18 cellular contexts compared by ENCODE assay signal in the genomic region with DNA sequence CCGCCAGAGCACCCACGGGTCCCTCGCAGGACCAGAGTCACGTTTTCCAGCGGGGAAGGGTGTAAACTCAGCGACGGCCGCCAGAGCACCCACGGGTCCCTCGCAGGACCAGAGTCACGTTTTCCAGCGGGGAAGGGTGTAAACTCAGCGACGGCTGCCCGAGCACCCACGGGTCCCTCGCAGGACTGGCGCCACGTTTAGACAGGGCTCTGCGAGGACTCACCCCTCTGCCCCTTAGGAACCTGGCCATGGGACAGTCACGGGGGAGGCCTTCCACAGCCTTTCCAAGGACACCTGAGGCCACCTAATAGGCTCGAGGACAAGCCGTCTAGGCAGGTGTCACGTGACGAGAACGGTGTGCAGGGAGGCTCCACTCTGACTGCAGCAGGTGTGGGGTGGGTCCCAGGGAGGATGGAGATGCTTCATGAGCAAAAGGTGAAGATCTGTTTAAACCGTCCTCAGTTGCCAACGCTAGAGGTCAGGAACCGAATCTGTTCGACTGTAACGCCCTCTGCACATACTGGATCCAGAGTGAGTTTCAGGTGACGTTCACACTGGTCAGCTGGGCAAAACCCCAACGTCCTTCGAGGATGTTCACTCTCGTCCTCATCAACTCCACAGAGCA.
"Had no signal": no experiment of that assay in that cellular context is flagged by ENCODE, and none has a peak within 500 bp of the region (broad histone marks: within the 10 kb centered on the region; RNA-seq: fewer than 3 reads in every experiment).

No MANE protein-coding gene starts in this region.

- H3K27me3 ChIP-seq: dorsolateral prefrontal cortex, esophagus squamous epithelium, gastrocnemius medialis, right lobe of liver, testis, vagina had no signal

- H3K4me3 ChIP-seq: dorsolateral prefrontal cortex, esophagus squamous epithelium, gastrocnemius medialis, right lobe of liver, smooth muscle cell, testis, vagina had no signal

- ATAC-seq: activated CD4-positive, CD25-positive, alpha-beta regulatory T cell treated with anti-CD3 and anti-CD28 coated beads, Interleukin-2, amount 50 U/mL, for 24 hours; activated naive CD4-positive, alpha-beta T cell treated with anti-CD3 and anti-CD28 coated beads, Interleukin-2, amount 50 U/mL, for 72 hours; gastrocnemius medialis; stimulated activated naive B cell treated with anti-CD40 and anti-IgM and Interleukin-4, amounts not matched to agents 10 μg/mL and 1 μg/mL and 100 μg/mL, for 72 hours had no signal

- H3K27ac ChIP-seq: dorsolateral prefrontal cortex, esophagus squamous epithelium, gastrocnemius medialis, right lobe of liver, testis, vagina, VCaP had no signal

- DNase-seq: activated CD4-positive, alpha-beta T cell treated with anti-CD3 and anti-CD28 coated beads, Interleukin-2, amount 50 U/mL, for 1 hour; aorta; central memory CD4-positive, alpha-beta T cell; dorsolateral prefrontal cortex; esophagus squamous epithelium; gastrocnemius medialis; hippocampal formation; nucleus accumbens; stimulated activated CD4-positive, alpha-beta T cell treated with anti-CD3 and anti-CD28 coated beads, Interleukin-2, amount 100 ng/mL, for 48 hours; stimulated activated CD8-positive, alpha-beta memory T cell treated with anti-CD3 and anti-CD28 coated beads, Interleukin-4, amount 100 ng/mL, for 48 hours; stimulated activated naive B cell treated with anti-CD40 and anti-IgM and Interleukin-4, amounts not matched to agents 10 μg/mL and 1 μg/mL and 100 μg/mL, for 72 hours; testis had no signal

- H3K36me3 ChIP-seq: gastrocnemius medialis, right lobe of liver, vagina had no signal
